1 cellular context compared by ENCODE assay signal in genomic region chr11:111538407-111539114, GRCh38.
TF ChIP-seq lines count a peak whose summit lies in the region.

No MANE protein-coding gene starts in this region.

TF ChIP-seq in GM12878, 131 proteins besides CTCF, POLR2A, EP300 and RAD21:
- no peak for TF ChIP-seq ZNF24 (IDR thresholded peaks at IDR 0.05)
- TF ChIP-seq EZH2 (IDR thresholded peaks at IDR 0.05; ENCODE audit: borderline replicate concordance, control insufficient read depth, low read depth, low read length): no peak
- TF ChIP-seq MEF2B (IDR thresholded peaks at IDR 0.05; ENCODE audit: partially characterized antibody, poor library complexity, severe bottlenecking): no peak
- no peak for TF ChIP-seq BCL11A (IDR thresholded peaks at IDR 0.05; ENCODE audit: low read depth, low read length)
- TF ChIP-seq E2F8 (IDR thresholded peaks at IDR 0.05; ENCODE audit: low read depth, partially characterized antibody): no peak
- TF ChIP-seq DPF2 (IDR thresholded peaks at IDR 0.05): no peak
